Comparison of ENCODE assay signal across 16 cellular contexts in the genomic region with DNA sequence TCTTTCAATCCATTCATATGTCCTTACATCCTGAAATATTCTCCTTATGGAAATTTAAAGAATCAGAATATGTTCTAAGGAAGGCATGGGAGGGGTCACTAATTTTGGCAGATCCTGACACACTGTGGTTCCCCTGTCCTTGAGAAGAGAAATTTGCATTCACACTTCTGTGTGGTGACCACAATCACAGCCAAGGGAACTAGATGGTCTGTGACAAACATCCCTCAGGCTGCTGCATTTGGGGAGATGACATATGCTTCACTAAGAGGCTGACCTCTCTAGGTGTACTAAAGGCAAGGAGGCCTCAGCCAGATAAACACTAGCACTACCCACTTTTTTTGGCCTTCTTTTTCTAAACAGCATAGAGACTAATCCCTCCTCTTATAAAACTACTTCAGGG.
DNase-seq lines count a peak whose midpoint lies in the region; ATAC-seq and TF ChIP-seq lines count a peak whose summit lies in the region.
"Had no signal": no experiment of that assay in that cellular context is flagged by ENCODE, and none has a peak within 500 bp of the region (broad histone marks: within the 10 kb centered on the region; RNA-seq: fewer than 3 reads in every experiment).

No MANE protein-coding gene starts in this region.

- no peak overlapping the region for H2AFZ ChIP-seq in MM.1S (ENCODE audit: low read length)
- H2AFZ ChIP-seq: GM23338 had no signal

- no peaks in the 10 kb centered on the region for H3K9me3 Mint-ChIP-seq in activated T-helper 2 cell treated with anti-CD3 and anti-CD28 coated beads, Interferon-gamma antibody, Interleukin-2, Interleukin-4, amounts not matched to agents 10 μg/mL and 5 μg/mL and 100 μg/mL, durations not matched to agents 14 hours and 24 hours and 36 hours
- H3K9me3 Mint-ChIP-seq: activated CD8-positive, alpha-beta T cell treated with anti-CD3 and anti-CD28 coated beads for 36 hours; activated naive CD8-positive, alpha-beta T cell treated with anti-CD3 and anti-CD28 coated beads for 36 hours; dendritic cell treated with granulocyte-macrophage colony-stimulating factor and Interleukin-4, amounts not matched to agents 40 ng/mL and 50 ng/mL, for 4 days; GM23338; stimulated activated naive B cell treated with anti-CD40 and anti-IgM and Interleukin-4, amounts not matched to agents 10 μg/mL and 1 μg/mL and 100 μg/mL, for 72 hours had no signal

- H3K36me3 Mint-ChIP-seq in activated T-helper 2 cell treated with anti-CD3 and anti-CD28 coated beads, Interferon-gamma antibody, Interleukin-2, Interleukin-4, amounts not matched to agents 10 μg/mL and 5 μg/mL and 100 μg/mL, durations not matched to agents 14 hours and 24 hours and 36 hours (ENCODE audit: low read depth), result no peaks in the 10 kb centered on the region
- H3K36me3 Mint-ChIP-seq: activated naive CD8-positive, alpha-beta T cell treated with anti-CD3 and anti-CD28 coated beads for 36 hours; stimulated activated naive B cell treated with anti-CD40 and anti-IgM and Interleukin-4, amounts not matched to agents 10 μg/mL and 1 μg/mL and 100 μg/mL, for 72 hours had no signal

- no peaks in the 10 kb centered on the region for H3K79me2 ChIP-seq in MM.1S (ENCODE audit: low read length)

- H3K9ac ChIP-seq in MM.1S (ENCODE audit: low read length), result no peak overlapping the region

- in situ Hi-C loops in G401 (cut with HindIII; ENCODE audit: low sequenced_read_pairs), result no loop called here

- H3K9me2 ChIP-seq in MM.1S (replicated peaks; ENCODE audit: insufficient read depth, low read length), result no peaks in the 10 kb centered on the region

- no peaks in the 10 kb centered on the region for H4K20me1 ChIP-seq in MM.1S (ENCODE audit: insufficient read depth, low read length)

- H3K27me3 ChIP-seq in MM.1S (replicated peaks; ENCODE audit: insufficient read depth, low read length), result no peaks in the 10 kb centered on the region
- H3K27me3 ChIP-seq: gastrocnemius medialis had no signal

- no peak for TF ChIP-seq CTCF in MM.1S (IDR thresholded peaks at IDR 0.05; ENCODE audit: low read length)

- H3K4me3 ChIP-seq in MM.1S (ENCODE audit: low read length), result no peak overlapping the region
- H3K4me3 ChIP-seq: gastrocnemius medialis, GM23338 had no signal

- no peak overlapping the region for H3K4me3 Mint-ChIP-seq in activated T-helper 2 cell treated with anti-CD3 and anti-CD28 coated beads, Interferon-gamma antibody, Interleukin-2, Interleukin-4, amounts not matched to agents 10 μg/mL and 5 μg/mL and 100 μg/mL, durations not matched to agents 14 hours and 24 hours and 36 hours (ENCODE audit: low read depth)
- H3K4me3 Mint-ChIP-seq: activated CD8-positive, alpha-beta T cell treated with anti-CD3 and anti-CD28 coated beads for 36 hours; activated naive CD8-positive, alpha-beta T cell treated with anti-CD3 and anti-CD28 coated beads for 36 hours; dendritic cell treated with granulocyte-macrophage colony-stimulating factor and Interleukin-4, amounts not matched to agents 40 ng/mL and 50 ng/mL, for 4 days; GM23338; stimulated activated naive B cell treated with anti-CD40 and anti-IgM and Interleukin-4, amounts not matched to agents 10 μg/mL and 1 μg/mL and 100 μg/mL, for 72 hours; T-helper 17 cell had no signal

- intact Hi-C loops in activated T-helper 2 cell treated with anti-CD3 and anti-CD28 coated beads, Interferon-gamma antibody, Interleukin-2, Interleukin-4, amounts not matched to agents 10 μg/mL and 5 μg/mL and 100 μg/mL, durations not matched to agents 14 hours and 24 hours and 36 hours (cut with micrococcal nuclease), result no loop called here

- H3K4me1 ChIP-seq in MM.1S (ENCODE audit: low read length), result peaks cover 27% of the 10 kb centered on the region

- H3K4me1 Mint-ChIP-seq in activated T-helper 2 cell treated with anti-CD3 and anti-CD28 coated beads, Interferon-gamma antibody, Interleukin-2, Interleukin-4, amounts not matched to agents 10 μg/mL and 5 μg/mL and 100 μg/mL, durations not matched to agents 14 hours and 24 hours and 36 hours (ENCODE audit: low read depth), result no peaks in the 10 kb centered on the region
- H3K4me1 Mint-ChIP-seq: activated naive CD8-positive, alpha-beta T cell treated with anti-CD3 and anti-CD28 coated beads for 36 hours; stimulated activated naive B cell treated with anti-CD40 and anti-IgM and Interleukin-4, amounts not matched to agents 10 μg/mL and 1 μg/mL and 100 μg/mL, for 72 hours; T-helper 17 cell had no signal

- no peaks in the 10 kb centered on the region for H3K36me3 ChIP-seq in MM.1S (replicated peaks; ENCODE audit: insufficient read depth, low read length)
- H3K36me3 ChIP-seq: gastrocnemius medialis had no signal

- ATAC-seq in GM18499 (IDR thresholded peaks at IDR 0.05; ENCODE audit: insufficient read depth, unreplicated experiment), result peak; percentile 72
- peak; percentile 50 for ATAC-seq in GM21360 (IDR thresholded peaks at IDR 0.05; ENCODE audit: unreplicated experiment)
- peak; percentile 70 for ATAC-seq in HG02943 (IDR thresholded peaks at IDR 0.05; ENCODE audit: low read depth, unreplicated experiment)
- ATAC-seq: activated CD8-positive, alpha-beta T cell treated with anti-CD3 and anti-CD28 coated beads for 36 hours; gastrocnemius medialis; GM23338; T-helper 17 cell had no signal

- DNase-seq in MM.1S (peak; percentile 19), NCI-H510A treated with DMSO at 0.1 percent for 48 hours (lab: John Stamatoyannopoulos, UW) (no peak), NCI-H345 (lab: John Stamatoyannopoulos, UW) (no peak), G401 (ENCODE audit: low spot score) (no peak)
- DNase-seq in activated T-helper 2 cell treated with anti-CD3 and anti-CD28 coated beads, Interferon-gamma antibody, Interleukin-2, Interleukin-4, amounts not matched to agents 10 μg/mL and 5 μg/mL and 100 μg/mL, durations not matched to agents 14 hours and 24 hours and 36 hours (ENCODE audit: low spot score), result no peak
- DNase-seq: activated CD8-positive, alpha-beta T cell treated with anti-CD3 and anti-CD28 coated beads for 36 hours; activated naive CD8-positive, alpha-beta T cell treated with anti-CD3 and anti-CD28 coated beads for 36 hours; gastrocnemius medialis; left cardiac atrium; stimulated activated naive B cell treated with anti-CD40 and anti-IgM and Interleukin-4, amounts not matched to agents 10 μg/mL and 1 μg/mL and 100 μg/mL, for 72 hours; T-helper 17 cell had no signal

- H3K9me3 ChIP-seq in MM.1S (replicated peaks; ENCODE audit: insufficient read depth, low read length), result no peaks in the 10 kb centered on the region
- H3K9me3 ChIP-seq: gastrocnemius medialis had no signal

- H3K27ac ChIP-seq in MM.1S (ENCODE audit: low read length), result no peak overlapping the region
- H3K27ac ChIP-seq: gastrocnemius medialis had no signal

- no peak overlapping the region for H3K4me2 ChIP-seq in MM.1S (ENCODE audit: low read depth, low read length)
- H3K4me2 ChIP-seq: GM23338 had no signal

- H3K27ac Mint-ChIP-seq in activated T-helper 2 cell treated with anti-CD3 and anti-CD28 coated beads, Interferon-gamma antibody, Interleukin-2, Interleukin-4, amounts not matched to agents 10 μg/mL and 5 μg/mL and 100 μg/mL, durations not matched to agents 14 hours and 24 hours and 36 hours, result no peak overlapping the region
- H3K27ac Mint-ChIP-seq: activated CD8-positive, alpha-beta T cell treated with anti-CD3 and anti-CD28 coated beads for 36 hours; activated naive CD8-positive, alpha-beta T cell treated with anti-CD3 and anti-CD28 coated beads for 36 hours; dendritic cell treated with granulocyte-macrophage colony-stimulating factor and Interleukin-4, amounts not matched to agents 40 ng/mL and 50 ng/mL, for 4 days; GM23338; stimulated activated naive B cell treated with anti-CD40 and anti-IgM and Interleukin-4, amounts not matched to agents 10 μg/mL and 1 μg/mL and 100 μg/mL, for 72 hours; T-helper 17 cell had no signal

- H3K27me3 Mint-ChIP-seq in activated T-helper 2 cell treated with anti-CD3 and anti-CD28 coated beads, Interferon-gamma antibody, Interleukin-2, Interleukin-4, amounts not matched to agents 10 μg/mL and 5 μg/mL and 100 μg/mL, durations not matched to agents 14 hours and 24 hours and 36 hours (ENCODE audit: low read depth), result peaks cover 2% of the 10 kb centered on the region
- H3K27me3 Mint-ChIP-seq: activated CD8-positive, alpha-beta T cell treated with anti-CD3 and anti-CD28 coated beads for 36 hours had no signal

- no peaks in the 10 kb centered on the region for H3F3A ChIP-seq in MM.1S (ENCODE audit: insufficient read depth, low read length)
